ENCODE assay signal across 16 cellular contexts in genomic region chr11:34162507-34162848, GRCh38.
"Had no signal": no experiment of that assay in that cellular context is flagged by ENCODE, and none has a peak within 500 bp of the region (broad histone marks: within the 10 kb centered on the region; RNA-seq: fewer than 3 reads in every experiment).

No MANE protein-coding gene starts in this region.

- H3K36me3 ChIP-seq: colonic mucosa had no signal

- ATAC-seq: gastrocnemius medialis, left lobe of liver had no signal

- H3K9me3 ChIP-seq: colonic mucosa, gastrocnemius medialis, psoas muscle, sigmoid colon, spleen, thoracic aorta, tibial nerve, upper lobe of left lung had no signal

- H3K4me1 ChIP-seq: colonic mucosa, gastrocnemius medialis, psoas muscle, spleen, tibial nerve, upper lobe of left lung had no signal

- DNase-seq: colonic mucosa; effector CD8-positive, alpha-beta T cell; endodermal cell; foreskin fibroblast; gastrocnemius medialis; head of caudate nucleus; naive B cell; sigmoid colon; spleen had no signal

- H3K27me3 ChIP-seq: colonic mucosa, gastrocnemius medialis, sigmoid colon, tibial nerve, upper lobe of left lung had no signal

- H3K27ac ChIP-seq: colonic mucosa, epithelial cell of prostate, gastrocnemius medialis, psoas muscle, sigmoid colon, spleen, thoracic aorta, tibial nerve, upper lobe of left lung had no signal

- H3K4me3 ChIP-seq: colonic mucosa, gastrocnemius medialis, lung, psoas muscle, sigmoid colon, spleen, thoracic aorta, tibial nerve, upper lobe of left lung had no signal
